ENCODE assay signal across 5 cellular contexts in genomic region chr15:90300541-90300940, GRCh38. TPM values are rescaled to one million over a fixed set of nuclear protein-coding genes. Genes with fewer than 3 reads are reported as not detected.
"Had no signal": no experiment of that assay in that cellular context is flagged by ENCODE, and none has a peak within 500 bp of the region (broad histone marks: within the 10 kb centered on the region; RNA-seq: fewer than 3 reads in every experiment).

No MANE protein-coding gene starts in this region.

- H3K9me3 ChIP-seq: gastrocnemius medialis, left ventricle myocardium inferior, ovary had no signal

- H3K27me3 ChIP-seq: cardiac muscle cell, gastrocnemius medialis, heart right ventricle, ovary had no signal

- H3K27ac ChIP-seq: cardiac muscle cell, ovary had no signal

- H3K4me3 ChIP-seq: cardiac muscle cell, gastrocnemius medialis, heart right ventricle, left ventricle myocardium inferior, ovary had no signal

RNA-seq across cellular contexts. Expression of gene TTLL13, which starts 51.2 kb away (rescaled TPM):
- total RNA-seq: gastrocnemius medialis had no signal
